ENCODE assay signal across 10 cellular contexts in the genomic region with DNA sequence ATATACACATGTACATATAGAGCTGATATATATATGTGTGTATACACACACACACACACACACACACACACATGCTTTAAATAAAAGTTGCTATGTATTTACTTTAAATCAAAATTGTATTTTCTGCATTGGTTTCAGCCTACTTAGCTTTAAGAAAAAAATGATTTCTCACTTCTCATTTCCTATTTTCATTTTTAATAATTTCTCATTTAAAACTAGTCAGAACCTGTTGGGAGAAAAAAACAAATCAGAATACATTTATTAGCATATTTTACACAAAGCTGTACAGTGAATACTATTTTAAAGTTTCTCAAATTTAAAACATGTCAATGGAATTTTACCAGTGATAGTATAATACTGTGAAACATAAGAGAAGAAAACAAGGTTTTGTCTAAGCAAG.
"Had no signal": no experiment of that assay in that cellular context is flagged by ENCODE, and none has a peak within 500 bp of the region (broad histone marks: within the 10 kb centered on the region; RNA-seq: fewer than 3 reads in every experiment).

No MANE protein-coding gene starts in this region.

- H3K36me3 Mint-ChIP-seq: IgD-negative memory B cell had no signal

- H3K4me1 Mint-ChIP-seq: GM23338, H9, IgD-negative memory B cell had no signal

- ATAC-seq: GM23338, HepG2 had no signal

- DNase-seq: H9, HCEC 1CT, KBM-7 had no signal

- H3K27me3 Mint-ChIP-seq: IgD-negative memory B cell had no signal

- FAIRE-seq: H1, H54, HepG2 had no signal

- H3K4me3 Mint-ChIP-seq: GM23338, H9 had no signal

- H3K9ac ChIP-seq: KMS-11 had no signal

- H3K4me3 ChIP-seq: GM23338 had no signal

- H3K4me2 ChIP-seq: GM23338, KMS-11 had no signal

- H3K27ac ChIP-seq: HL-60, KMS-11 had no signal

- H3K27ac Mint-ChIP-seq: GM23338, H9, IgD-negative memory B cell had no signal

- H2AFZ ChIP-seq: GM23338 had no signal
